In genomic region chr22:35839811-35840739, GRCh38 we compare ENCODE assay signal across 9 cellular contexts.
DNase-seq lines count a peak whose midpoint lies in the region; ATAC-seq, FAIRE-seq and TF ChIP-seq lines count a peak whose summit lies in the region.
"Had no signal": no experiment of that assay in that cellular context is flagged by ENCODE, and none has a peak within 500 bp of the region (broad histone marks: within the 10 kb centered on the region; RNA-seq: fewer than 3 reads in every experiment).

No MANE protein-coding gene starts in this region.

- peak overlapping the region; percentile 100 for H3K4me2 ChIP-seq in astrocyte (ENCODE audit: low read length)

- ATAC-seq in activated T-cell treated with anti-CD3 and anti-CD28 coated beads, Interleukin-2, amount 50 U/mL, for 4 hours = no peak
- peak; percentile 91 to 95 for ATAC-seq in right cardiac atrium
- peak; percentile 86 to 91 (median 90) for ATAC-seq in psoas muscle

- H3K4me1 ChIP-seq in astrocyte (ENCODE audit: insufficient read depth, low read length) = peaks cover 25% of the 10 kb centered on the region
- H3K4me1 ChIP-seq in right cardiac atrium (ENCODE audit: control insufficient read depth, insufficient read depth, low read length) = peaks cover 3% of the 10 kb centered on the region
- H3K4me1 ChIP-seq in psoas muscle = peaks cover 73% of the 10 kb centered on the region

- peaks cover 43% of the 10 kb centered on the region for H4K20me1 ChIP-seq in astrocyte (ENCODE audit: insufficient read depth, low read length)

- H3K36me3 ChIP-seq in astrocyte (ENCODE audit: insufficient read depth, low read length) = no peaks in the 10 kb centered on the region
- no peaks in the 10 kb centered on the region for H3K36me3 ChIP-seq in psoas muscle (ENCODE audit: insufficient read depth in 1 of 2, low read depth in 1 of 2)

- 1% methylated on average over 14 of the region's 14 CpGs for WGBS in right cardiac atrium
- 1 to 3% (median 2%) methylated on average over 14 of the region's 14 CpGs for WGBS in psoas muscle, 3 donors

- no peaks in the 10 kb centered on the region for H3K9me3 Mint-ChIP-seq in activated T-cell treated with anti-CD3 and anti-CD28 coated beads, Interleukin-2, amount 50 U/mL, for 4 hours
- H3K9me3 Mint-ChIP-seq in activated T-cell treated with anti-CD3 and anti-CD28 coated beads, Interleukin-2, amount 50 U/mL, for 24 hours = no peaks in the 10 kb centered on the region
- no peaks in the 10 kb centered on the region for H3K9me3 Mint-ChIP-seq in astrocyte (ENCODE audit: unreplicated experiment)
- H3K9me3 Mint-ChIP-seq: central memory CD8-positive, alpha-beta T cell had no signal

- H3K27me3 ChIP-seq in astrocyte (ENCODE audit: insufficient read depth, low read length) (no peaks in the 10 kb centered on the region), right cardiac atrium (ENCODE audit: control insufficient read depth, insufficient read depth) (no peaks in the 10 kb centered on the region), psoas muscle (ENCODE audit: insufficient read depth in 3 of 3, low read length in 2 of 3) (no peaks in the 10 kb centered on the region)

- FAIRE-seq in astrocyte (lab: Jason Lieb, UNC) = peak; percentile 82

- no peak overlapping the region for H3K4me3 Mint-ChIP-seq in activated T-cell treated with anti-CD3 and anti-CD28 coated beads, Interleukin-2, amount 50 U/mL, for 4 hours
- H3K4me3 Mint-ChIP-seq in activated T-cell treated with anti-CD3 and anti-CD28 coated beads, Interleukin-2, amount 50 U/mL, for 24 hours = no peak overlapping the region
- H3K4me3 Mint-ChIP-seq in astrocyte (ENCODE audit: unreplicated experiment) = peak overlapping the region; percentile 97
- H3K4me3 Mint-ChIP-seq: central memory CD8-positive, alpha-beta T cell had no signal

- TF ChIP-seq CTCF in astrocyte (IDR thresholded peaks at IDR 0.05; ENCODE audit: insufficient read depth, low read depth, low read length) = no peak
- no peak for TF ChIP-seq CTCF in psoas muscle (IDR thresholded peaks at IDR 0.05)

- peak overlapping the region; percentile 37 for H2AFZ ChIP-seq in astrocyte (ENCODE audit: low read depth, low read length)

- peak overlapping the region; percentile 91 for H3K9ac ChIP-seq in astrocyte (ENCODE audit: low read length)

- H3K27ac Mint-ChIP-seq in activated T-cell treated with anti-CD3 and anti-CD28 coated beads, Interleukin-2, amount 50 U/mL, for 24 hours = no peak overlapping the region
- H3K27ac Mint-ChIP-seq in astrocyte (ENCODE audit: unreplicated experiment) = peak overlapping the region; percentile 63

- intact Hi-C loops in right cardiac atrium (cut with DNase I) (loop anchor here in 3 of 4 donors (5.0 to 10.0 kb wide), 3 partner anchors 72 to 85 kb away; no protein-coding TSS in a partner anchor), psoas muscle (cut with DNase I) (loop anchor here (5.0 to 10.0 kb wide), 4 partner anchors 53 to 215 kb away; no protein-coding TSS in a partner anchor)

- peaks cover 69% of the 10 kb centered on the region for H3K79me2 ChIP-seq in astrocyte (ENCODE audit: insufficient read depth, low read length)

- H3K4me1 Mint-ChIP-seq in activated T-cell treated with anti-CD3 and anti-CD28 coated beads, Interleukin-2, amount 50 U/mL, for 4 hours (ENCODE audit: low read depth) = peaks cover 15% of the 10 kb centered on the region
- H3K4me1 Mint-ChIP-seq in activated T-cell treated with anti-CD3 and anti-CD28 coated beads, Interleukin-2, amount 50 U/mL, for 24 hours (ENCODE audit: low read depth) = peaks cover 19% of the 10 kb centered on the region
- H3K4me1 Mint-ChIP-seq in astrocyte (ENCODE audit: low read depth, unreplicated experiment) = peaks cover 21% of the 10 kb centered on the region

- DNase-seq in activated T-cell treated with anti-CD3 and anti-CD28 coated beads, Interleukin-2, amount 50 U/mL, for 4 hours = peak; percentile 9
- DNase-seq in activated T-cell treated with anti-CD3 and anti-CD28 coated beads, Interleukin-2, amount 50 U/mL, for 24 hours = no peak
- DNase-seq in NCI-H345 (lab: John Stamatoyannopoulos, UW) = peak; percentile 93
- peak; percentile 98 for DNase-seq in astrocyte (ENCODE audit: low read depth)
- DNase-seq in right cardiac atrium = peak; percentile 88 to 92 (median 92)
- DNase-seq in psoas muscle = peak; percentile 87 to 92
- DNase-seq in activated CD4-positive, CD25-positive, alpha-beta regulatory T cell (lab: John Stamatoyannopoulos, UW) = no peak
- DNase-seq in GDM1 (lab: John Stamatoyannopoulos, UW) = no peak

- peak overlapping the region; percentile 92 for H3K4me3 ChIP-seq in astrocyte (ENCODE audit: insufficient read depth, low read depth, low read length)
- peak overlapping the region; percentile 78 for H3K4me3 ChIP-seq in right cardiac atrium (ENCODE audit: low read length)
- peak overlapping the region; percentile 67 for H3K4me3 ChIP-seq in psoas muscle

- H3K36me3 Mint-ChIP-seq in activated T-cell treated with anti-CD3 and anti-CD28 coated beads, Interleukin-2, amount 50 U/mL, for 4 hours (ENCODE audit: insufficient read depth) = no peaks in the 10 kb centered on the region
- no peaks in the 10 kb centered on the region for H3K36me3 Mint-ChIP-seq in activated T-cell treated with anti-CD3 and anti-CD28 coated beads, Interleukin-2, amount 50 U/mL, for 24 hours (ENCODE audit: low read depth)
- no peaks in the 10 kb centered on the region for H3K36me3 Mint-ChIP-seq in astrocyte (ENCODE audit: low read depth, unreplicated experiment)

- H3K27ac ChIP-seq in astrocyte (ENCODE audit: low read depth, low read length) (peak overlapping the region; percentile 81), right cardiac atrium (ENCODE audit: low read length) (peak overlapping the region; percentile 96), psoas muscle (peak overlapping the region; percentile 85)

- peaks cover 18% of the 10 kb centered on the region for H3K27me3 Mint-ChIP-seq in activated T-cell treated with anti-CD3 and anti-CD28 coated beads, Interleukin-2, amount 50 U/mL, for 4 hours (ENCODE audit: low read depth)
- peaks cover 20% of the 10 kb centered on the region for H3K27me3 Mint-ChIP-seq in activated T-cell treated with anti-CD3 and anti-CD28 coated beads, Interleukin-2, amount 50 U/mL, for 24 hours
- no peaks in the 10 kb centered on the region for H3K27me3 Mint-ChIP-seq in astrocyte (ENCODE audit: low read depth, unreplicated experiment)

- H3K9me3 ChIP-seq in astrocyte (ENCODE audit: insufficient read depth, low read depth, low read length) (no peaks in the 10 kb centered on the region), right cardiac atrium (ENCODE audit: control insufficient read depth, low read length) (no peaks in the 10 kb centered on the region), psoas muscle (no peaks in the 10 kb centered on the region)

Comparison
In these comparisons a context has a peak if more than half of its experiments do, and no peak if none do; other contexts are left out.
1. DNase-seq: peak in activated T-cell treated with anti-CD3 and anti-CD28 coated beads, Interleukin-2, amount 50 U/mL, for 4 hours (single experiment), NCI-H345 (single experiment), astrocyte (single experiment), right cardiac atrium (3 of 3) and psoas muscle (2 of 2); none in activated T-cell treated with anti-CD3 and anti-CD28 coated beads, Interleukin-2, amount 50 U/mL, for 24 hours (single experiment), activated CD4-positive, CD25-positive, alpha-beta regulatory T cell (0 of 4) and GDM1 (single experiment).
2. ATAC-seq: peak in right cardiac atrium (2 of 2) and psoas muscle (4 of 4); none in activated T-cell treated with anti-CD3 and anti-CD28 coated beads, Interleukin-2, amount 50 U/mL, for 4 hours (0 of 2).
3. Peak in every context shown above with its lines, with median percentiles within 50 percentile points of each other: H3K27ac ChIP-seq and H3K4me3 ChIP-seq.